In the genomic region with DNA sequence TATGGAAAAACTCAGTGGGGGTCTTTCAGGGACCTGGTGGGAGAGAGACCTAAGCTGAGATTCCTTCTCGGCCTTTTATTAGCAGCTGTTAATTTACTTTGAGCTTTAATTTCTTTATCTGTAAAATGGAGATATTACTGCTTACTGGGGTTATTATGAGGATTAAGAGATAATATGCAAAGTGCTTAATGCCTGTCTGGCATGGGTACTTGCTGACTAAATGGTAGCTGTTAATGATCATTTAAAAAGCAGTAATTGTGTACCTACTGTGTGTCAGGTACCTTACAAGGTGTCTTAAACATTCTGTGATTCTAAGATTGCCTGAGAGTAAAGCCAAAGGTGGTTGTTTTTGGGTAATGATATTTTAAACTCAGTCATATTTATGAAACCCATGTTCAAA, we compare ENCODE assay signal across 11 cellular contexts. TPM values are rescaled to one million over a fixed set of nuclear protein-coding genes. Genes with fewer than 3 reads are reported as not detected.
DNase-seq lines count a peak whose midpoint lies in the region; ATAC-seq and TF ChIP-seq lines count a peak whose summit lies in the region.
"Had no signal": no experiment of that assay in that cellular context is flagged by ENCODE, and none has a peak within 500 bp of the region (broad histone marks: within the 10 kb centered on the region; RNA-seq: fewer than 3 reads in every experiment).

No MANE protein-coding gene starts in this region.

- H3K4me3 ChIP-seq in CD8-positive, alpha-beta memory T cell (ENCODE audit: low read length) = peak overlapping the region; percentile 70
- H3K4me3 ChIP-seq in SJCRH30 (peak overlapping the region; percentile 69), esophagus muscularis mucosa (peak overlapping the region; percentile 66 to 80 (median 72)), rectal smooth muscle tissue (ENCODE audit: low read length) (peak overlapping the region; percentile 73)

- peak overlapping the region; percentile 10 for H3K9ac ChIP-seq in rectal smooth muscle tissue (ENCODE audit: low read length)

- peaks cover 9 to 74% (median 9%) of the 10 kb centered on the region in 3 donors for H3K4me1 Mint-ChIP-seq in CD8-positive, alpha-beta memory T cell

- H3K27me3 ChIP-seq in CD8-positive, alpha-beta memory T cell (ENCODE audit: insufficient read depth, low read length, poor library complexity, severe bottlenecking) = no peaks in the 10 kb centered on the region
- H3K27me3 ChIP-seq in SJCRH30 (no peaks in the 10 kb centered on the region), esophagus muscularis mucosa (peaks cover 0 to 33% (median 2%) of the 10 kb centered on the region in 4 donors), rectal smooth muscle tissue (ENCODE audit: control insufficient read depth, insufficient read depth, low read length) (no peaks in the 10 kb centered on the region)

- H3K4me3 Mint-ChIP-seq in CD8-positive, alpha-beta memory T cell = peak overlapping the region; percentile 72 to 96 (median 91)

- CTCF ChIA-PET in CD8-positive, alpha-beta memory T cell (lab: Charles Lee) = interaction anchor here (1.4 to 29.5 kb wide), 4 partner anchors 10 to 258 kb away, joined by 5 to 582 read pairs (median 30); no protein-coding TSS in a partner anchor

- no peak for DNase-seq in CD8-positive, alpha-beta memory T cell
- no peak for DNase-seq in SJCRH30
- DNase-seq in esophagus muscularis mucosa (ENCODE audit: extremely low spot score) = no peak
- DNase-seq in effector CD8-positive, alpha-beta T cell (lab: John Stamatoyannopoulos, UW) = no peak
- no peak for DNase-seq in stimulated activated naive CD4-positive, alpha-beta T cell (lab: John Stamatoyannopoulos, UW)
- DNase-seq: glutamatergic neuron had no signal

- H3K27me3 Mint-ChIP-seq in CD8-positive, alpha-beta memory T cell = peaks cover 0 to 4% of the 10 kb centered on the region in 2 donors
- H3K27me3 Mint-ChIP-seq: stimulated activated naive CD8-positive, alpha-beta T cell treated with anti-CD3 and anti-CD28 coated beads, Interleukin-15, Interleukin-2, amounts not matched to agents 100 ng/mL and 50 ng/mL, for 24 hours had no signal

- no peaks in the 10 kb centered on the region for H3K36me3 ChIP-seq in CD8-positive, alpha-beta memory T cell (ENCODE audit: insufficient read depth, low read length)
- H3K36me3 ChIP-seq in SJCRH30 (no peaks in the 10 kb centered on the region), esophagus muscularis mucosa (no peaks in the 10 kb centered on the region), rectal smooth muscle tissue (ENCODE audit: control insufficient read depth, insufficient read depth, low read length) (no peaks in the 10 kb centered on the region)
- H3K36me3 ChIP-seq: cardiac muscle cell had no signal

- no peaks in the 10 kb centered on the region for H3K9me3 ChIP-seq in CD8-positive, alpha-beta memory T cell (ENCODE audit: low read length)
- no peaks in the 10 kb centered on the region for H3K9me3 ChIP-seq in SJCRH30 (replicated peaks)
- H3K9me3 ChIP-seq in esophagus muscularis mucosa = no peaks in the 10 kb centered on the region

- no peak overlapping the region for H3K27ac ChIP-seq in CD8-positive, alpha-beta memory T cell (ENCODE audit: low read depth, low read length)
- no peak overlapping the region for H3K27ac ChIP-seq in SJCRH30
- H3K27ac ChIP-seq in esophagus muscularis mucosa (replicated peaks in 1 of 4) = peak overlapping the region in 3 of 4 donors; percentile 75 to 80 (median 80)
- no peak overlapping the region for H3K27ac ChIP-seq in rectal smooth muscle tissue (ENCODE audit: low read depth, low read length)
- H3K27ac ChIP-seq: cardiac muscle cell had no signal

- intact Hi-C loops in esophagus muscularis mucosa (cut with DNase I) = no loop called here

- WGBS in esophagus muscularis mucosa = 79% methylated on average over 1 of the region's 1 CpG

- H3K27ac Mint-ChIP-seq in CD8-positive, alpha-beta memory T cell = peak overlapping the region in 7 of 8 donors; percentile 31 to 89 (median 71)
- H3K27ac Mint-ChIP-seq: stimulated activated naive CD8-positive, alpha-beta T cell treated with anti-CD3 and anti-CD28 coated beads, Interleukin-15, Interleukin-2, amounts not matched to agents 100 ng/mL and 50 ng/mL, for 24 hours had no signal

- TF ChIP-seq EP300 in esophagus muscularis mucosa (IDR thresholded peaks at IDR 0.05) = no peak

- no peak for TF ChIP-seq POLR2A in esophagus muscularis mucosa (IDR thresholded peaks at IDR 0.05; ENCODE audit: low read depth)

- peaks cover 0 to 5% (median 0%) of the 10 kb centered on the region in 3 donors for H3K36me3 Mint-ChIP-seq in CD8-positive, alpha-beta memory T cell

- ATAC-seq in HG02759 (IDR thresholded peaks at IDR 0.05; ENCODE audit: unreplicated experiment) = no peak
- no peak for ATAC-seq in GM19467 (IDR thresholded peaks at IDR 0.05; ENCODE audit: unreplicated experiment)

- no peak for TF ChIP-seq CTCF in esophagus muscularis mucosa (IDR thresholded peaks at IDR 0.05)

- peaks cover 78% of the 10 kb centered on the region for H3K4me1 ChIP-seq in CD8-positive, alpha-beta memory T cell (ENCODE audit: insufficient read depth, low read length)
- peaks cover 25% of the 10 kb centered on the region for H3K4me1 ChIP-seq in SJCRH30
- H3K4me1 ChIP-seq in esophagus muscularis mucosa = peaks cover 13 to 36% (median 22%) of the 10 kb centered on the region in 4 donors
- H3K4me1 ChIP-seq in rectal smooth muscle tissue (ENCODE audit: control insufficient read depth, insufficient read depth, low read length) = no peaks in the 10 kb centered on the region

- POLR2A ChIA-PET in CD8-positive, alpha-beta memory T cell (lab: Charles Lee) = interaction anchor here (0.5 to 4.7 kb wide), 2 partner anchors 32 to 288 kb away, joined by 5 to 52 read pairs; no protein-coding TSS in a partner anchor

- no peaks in the 10 kb centered on the region for H3K9me3 Mint-ChIP-seq in CD8-positive, alpha-beta memory T cell
- H3K9me3 Mint-ChIP-seq: stimulated activated naive CD8-positive, alpha-beta T cell treated with anti-CD3 and anti-CD28 coated beads, Interleukin-15, Interleukin-2, amounts not matched to agents 100 ng/mL and 50 ng/mL, for 24 hours had no signal

RNA-seq across cellular contexts. Expression of gene ITGA6, which starts 2.6 kb away (rescaled TPM):
- 1 to 10 TPM; 8.0 to 9.0 TPM for total RNA-seq in CD8-positive, alpha-beta memory T cell
- polyA plus RNA-seq in CD8-positive, alpha-beta memory T cell = 39.4 TPM
- total RNA-seq in SJCRH30 (2014; rRNA removed; shearing (Covaris generic)) = 52.3 and 57.8 TPM in 2 replicates
- total RNA-seq in esophagus muscularis mucosa = 10 to 100 TPM; 29.9 to 46.5 (median 36.6) TPM

Comparison
In these comparisons a context has a peak if more than half of its experiments do, and no peak if none do; other contexts are left out.
1. H3K27ac ChIP-seq: peak in esophagus muscularis mucosa (3 of 4); none in CD8-positive, alpha-beta memory T cell (single experiment), SJCRH30 (single experiment) and rectal smooth muscle tissue (single experiment).
2. Peak in every context shown above with its lines, with median percentiles within 50 percentile points of each other: H3K4me3 ChIP-seq.